8 cellular contexts compared by ENCODE assay signal in genomic region chr4:2754848-2755820, GRCh38. TPM values are rescaled to one million over a fixed set of nuclear protein-coding genes. Genes with fewer than 3 reads are reported as not detected.
DNase-seq lines count a peak whose midpoint lies in the region; ATAC-seq and TF ChIP-seq lines count a peak whose summit lies in the region.

No MANE protein-coding gene starts in this region.

- H3K9me3 ChIP-seq in A673 (ENCODE audit: low read depth, low read length, poor library complexity, severe bottlenecking) (no peaks in the 10 kb centered on the region), colonic mucosa (no peaks in the 10 kb centered on the region), muscle layer of duodenum (ENCODE audit: control insufficient read depth in 1 of 2, low read length in 2 of 2) (no peaks in the 10 kb centered on the region)

- POLR2A ChIA-PET in A673 (lab: Charles Lee; ENCODE audit: low non-redundant PET) = no interaction called here

- H3K4me3 ChIP-seq in A673 (ENCODE audit: low read depth, low read length, poor library complexity, severe bottlenecking) = peak overlapping the region; percentile 77
- H3K4me3 ChIP-seq in Jurkat, Clone E6-1 (ENCODE audit: low read length) = peak overlapping the region; percentile 78
- peak overlapping the region; percentile 71 for H3K4me3 ChIP-seq in colonic mucosa
- peak overlapping the region; percentile 57 to 84 for H3K4me3 ChIP-seq in muscle layer of duodenum (ENCODE audit: low read depth in 1 of 2, low read length in 2 of 2)

- H3K4me1 ChIP-seq in A673 (ENCODE audit: insufficient read depth, low read length, poor library complexity, severe bottlenecking) (no peaks in the 10 kb centered on the region), colonic mucosa (peaks cover 10% of the 10 kb centered on the region), muscle layer of duodenum (ENCODE audit: control insufficient read depth in 1 of 2, insufficient read depth in 2 of 2, low read length in 2 of 2) (peaks cover 7 to 20% of the 10 kb centered on the region in 2 donors)

- intact Hi-C loops in A673 (cut with micrococcal nuclease; ENCODE audit: unreplicated experiment) (no loop called here), colonic mucosa (cut with DNase I) (no loop called here)

- H3K36me3 ChIP-seq in A673 (ENCODE audit: insufficient read depth, low read length, poor library complexity, severe bottlenecking) (no peaks in the 10 kb centered on the region), colonic mucosa (no peaks in the 10 kb centered on the region), muscle layer of duodenum (ENCODE audit: control insufficient read depth in 1 of 2, insufficient read depth in 2 of 2, low read length in 2 of 2) (no peaks in the 10 kb centered on the region)

- CTCF ChIA-PET in A673 (lab: Charles Lee) = no interaction called here

- peak overlapping the region; percentile 42 to 93 for H3K9ac ChIP-seq in colonic mucosa (ENCODE audit: low read depth in 2 of 2, low read length in 2 of 2)

- H3K27ac ChIP-seq in A673 (ENCODE audit: low read depth, low read length, poor library complexity, severe bottlenecking) = peak overlapping the region; percentile 77
- peak overlapping the region; percentile 95 for H3K27ac ChIP-seq in colonic mucosa
- peak overlapping the region; percentile 27 for H3K27ac ChIP-seq in muscle layer of duodenum (ENCODE audit: low read length)

- TF ChIP-seq CTCF in A673 (conservative IDR thresholded peaks at IDR 0.05; ENCODE audit: low read depth, low read length) = no peak
- TF ChIP-seq CTCF in colonic mucosa (IDR thresholded peaks at IDR 0.05) = no peak

- no TSS peak for BruUV-seq in A673 (replicated peaks; lab: Mats Ljungman, UMichigan)

- ATAC-seq in GM18520 (IDR thresholded peaks at IDR 0.05; ENCODE audit: unreplicated experiment) = no peak

- H3K27me3 ChIP-seq in A673 (replicated peaks; ENCODE audit: insufficient read depth, low read depth, low read length, poor library complexity) = no peaks in the 10 kb centered on the region
- no peaks in the 10 kb centered on the region for H3K27me3 ChIP-seq in colonic mucosa
- no peaks in the 10 kb centered on the region for H3K27me3 ChIP-seq in muscle layer of duodenum (ENCODE audit: low read depth, low read length)

- DNase-seq in A673 (ENCODE audit: low spot score) = no peak
- no peak for DNase-seq in Jurkat, Clone E6-1 (ENCODE audit: low read depth, low spot score)
- no peak for DNase-seq in colonic mucosa
- no peak for DNase-seq in NCI-H1436 (lab: John Stamatoyannopoulos, UW)
- DNase-seq in NCI-H774 (lab: John Stamatoyannopoulos, UW) = no peak
- DNase-seq in HuH-7.5 (ENCODE audit: low spot score) = no peak

RNA-seq across cellular contexts. Expression of gene TNIP2, which starts 1.0 kb away (rescaled TPM):
- total RNA-seq in A673 (2021) (31.9 and 32.5 TPM in 2 replicates), colonic mucosa (10 to 100 TPM; 43.6 to 61.3 TPM)
- 30.8 TPM for polyA plus RNA-seq in Jurkat, Clone E6-1 (2012; ENCODE audit: insufficient read depth, insufficient read length)

RNA-seq across cellular contexts. Expression of gene SH3BP2, which starts 37.8 kb away (rescaled TPM):
- 34.4 and 37.7 TPM in 2 replicates for total RNA-seq in A673 (2021)
- 27.8 TPM for polyA plus RNA-seq in Jurkat, Clone E6-1 (2012; ENCODE audit: insufficient read depth, insufficient read length)
- total RNA-seq in colonic mucosa = 10 to 100 TPM; 62.2 to 70.8 TPM

Comparison
In these comparisons a context has a peak if more than half of its experiments do, and no peak if none do; other contexts are left out.
1. H3K27ac ChIP-seq: peak in every context shown above with its lines; median percentile 95 in colonic mucosa; 77 in A673; 27 in muscle layer of duodenum.